Comparison of ENCODE assay signal across 10 cellular contexts in genomic region chr5:10288600-10289213, GRCh38. TPM values are rescaled to one million over a fixed set of nuclear protein-coding genes. Genes with fewer than 3 reads are reported as not detected.
DNase-seq lines count a peak whose midpoint lies in the region; ATAC-seq, FAIRE-seq and TF ChIP-seq lines count a peak whose summit lies in the region.
"Had no signal": no experiment of that assay in that cellular context is flagged by ENCODE, and none has a peak within 500 bp of the region (broad histone marks: within the 10 kb centered on the region; RNA-seq: fewer than 3 reads in every experiment).

No MANE protein-coding gene starts in this region.

- TF ChIP-seq EP300 in GM12878 (IDR thresholded peaks at IDR 0.05; ENCODE audit: borderline replicate concordance in 1 of 2, control insufficient read depth in 1 of 2, low read depth in 2 of 2, low read length in 2 of 2) (no peak), ovary (IDR thresholded peaks at IDR 0.05) (no peak)

- no peak for TF ChIP-seq RAD21 in GM12878 (IDR thresholded peaks at IDR 0.05; ENCODE audit: insufficient read depth, low read depth, low read length)

- POLR2A ChIA-PET in GM12878 (lab: Charles Lee), result no interaction called here

- peak; percentile 43 for ATAC-seq in GM18502 (IDR thresholded peaks at IDR 0.05; ENCODE audit: poor library complexity, unreplicated experiment)
- peak; percentile 55 for ATAC-seq in HG03354 (IDR thresholded peaks at IDR 0.05; ENCODE audit: poor library complexity, severe bottlenecking, unreplicated experiment)
- ATAC-seq in GM12878, result peak; percentile 49
- no peak for ATAC-seq in GM21381 (IDR thresholded peaks at IDR 0.05; ENCODE audit: unreplicated experiment)

- BruUV-seq in GM12878 (replicated peaks; lab: Mats Ljungman, UMichigan), result no TSS peak

- TF ChIP-seq CTCF in GM12878 (IDR thresholded peaks at IDR 0.05 in 2 of 3, conservative IDR thresholded peaks at IDR 0.05 in 1 of 3; ENCODE audit: control insufficient read depth in 2 of 3, extremely low read depth in 1 of 3, insufficient read depth in 1 of 3, low read depth in 3 of 3, low read length in 3 of 3), result no peak
- TF ChIP-seq CTCF in ovary (IDR thresholded peaks at IDR 0.05), result no peak

- no peak for FAIRE-seq in GM12878 (lab: Jason Lieb, UNC)

- H3K27ac ChIP-seq in GM12878 (ENCODE audit: control insufficient read depth, insufficient read depth) (no peak overlapping the region), ovary (no peak overlapping the region)
- H3K27ac ChIP-seq: cardiac muscle cell, HL-60 had no signal

- 22% methylated on average over 13 of the region's 13 CpGs for WGBS in GM12878 (ENCODE audit: insufficient coverage, insufficient replicate concordance, low lambda C conversion rate, missing lambda C conversion rate)
- 57 to 64% (median 63%) methylated on average over 13 of the region's 13 CpGs for WGBS in ovary, 3 donors

- intact Hi-C loops in GM12878 (cut with micrococcal nuclease; ENCODE audit: unreplicated experiment) (no loop called here), ovary (cut with DNase I) (loop anchor here (10.0 kb wide), 5 partner anchors 116 to 346 kb away; no protein-coding TSS in a partner anchor)

- H2AFZ ChIP-seq in GM12878 (ENCODE audit: control insufficient read depth, low read depth, low read length), result no peak overlapping the region

- no peak for TF ChIP-seq POLR2A in GM12878 (IDR thresholded peaks at IDR 0.05; ENCODE audit: low read depth, low read length)
- no peak for TF ChIP-seq POLR2A in ovary (IDR thresholded peaks at IDR 0.05)

- H3K4me2 ChIP-seq in GM12878 (ENCODE audit: control insufficient read depth, insufficient read depth), result peak overlapping the region; percentile 6; the same call in 1 of the 2 replicates

- no peak overlapping the region for H3K9ac ChIP-seq in GM12878 (ENCODE audit: control insufficient read depth, insufficient read depth, low read length)

- in situ Hi-C loops in GM12878 (cut with MboI), result no loop called here

- RAD21 ChIA-PET in GM12878 (lab: Charles Lee; ENCODE audit: unreplicated experiment), result no interaction called here

- no peaks in the 10 kb centered on the region for H4K20me1 ChIP-seq in GM12878 (ENCODE audit: control insufficient read depth, insufficient read depth)

- H3K9me3 ChIP-seq in GM12878 (replicated peaks; ENCODE audit: control insufficient read depth, insufficient read depth, low read length) (no peaks in the 10 kb centered on the region), ovary (no peaks in the 10 kb centered on the region)

- H3K27me3 ChIP-seq in GM12878 (replicated peaks in 1 of 2; ENCODE audit: control insufficient read depth in 2 of 2, insufficient read depth in 2 of 2, low read length in 1 of 2) (no peaks in the 10 kb centered on the region), ovary (no peaks in the 10 kb centered on the region)
- H3K27me3 ChIP-seq: cardiac muscle cell had no signal

- H3K36me3 ChIP-seq in GM12878 (ENCODE audit: control insufficient read depth in 2 of 2, insufficient read depth in 2 of 2, low read length in 1 of 2), result no peaks in the 10 kb centered on the region; a peak in 1 of 4 replicates
- no peaks in the 10 kb centered on the region for H3K36me3 ChIP-seq in ovary
- H3K36me3 ChIP-seq: cardiac muscle cell had no signal

- no peak overlapping the region for H3K4me3 ChIP-seq in GM12878
- H3K4me3 ChIP-seq in ovary, result no peak overlapping the region
- H3K4me3 ChIP-seq: cardiac muscle cell had no signal

- H3K4me1 ChIP-seq in GM12878 (ENCODE audit: control insufficient read depth, insufficient read depth, low read length), result peaks cover 13% of the 10 kb centered on the region
- peaks cover 7% of the 10 kb centered on the region for H3K4me1 ChIP-seq in ovary (ENCODE audit: insufficient read depth)

- SMC1A ChIA-PET in GM12878 (lab: Charles Lee; ENCODE audit: uncharacterized antibody, unreplicated experiment), result no interaction called here

- H3K79me2 ChIP-seq in GM12878 (ENCODE audit: control insufficient read depth, insufficient read depth, low read length), result no peaks in the 10 kb centered on the region

- peak; percentile 85 to 97 for DNase-seq in NCI-H526 (lab: John Stamatoyannopoulos, UW)
- DNase-seq in GM12878 (ENCODE audit: low read depth, low spot score), result no peak
- DNase-seq in ovary, result peak in 4 of 5 donors; percentile 45 to 72 (median 58)
- DNase-seq in SKM-1 (lab: John Stamatoyannopoulos, UW; ENCODE audit: unreplicated experiment), result no peak
- DNase-seq in central memory CD4-positive, alpha-beta T cell, result no peak

- CTCF ChIA-PET in GM12878 (lab: Yijun Ruan, JAX), result no interaction called here

TF ChIP-seq in GM12878, 131 proteins besides CTCF, POLR2A, EP300 and RAD21 (continues in another document):
- TF ChIP-seq RUNX3 (IDR thresholded peaks at IDR 0.05; ENCODE audit: low read length) (0 out of 2 replicates have a peak, but pooled peaks have one; percentile 32), SIN3A (IDR thresholded peaks at IDR 0.05; ENCODE audit: low read depth, low read length) (no peak), BHLHE40 (IDR thresholded peaks at IDR 0.05; ENCODE audit: borderline replicate concordance in 1 of 2, low read depth in 2 of 2, low read length in 1 of 2) (peak in 1 of 2 experiments; percentile 19; a peak in 1 of 4 replicates)

RNA-seq across cellular contexts. Expression of gene CMBL, which starts 19.0 kb away (rescaled TPM):
- 1.0 TPM in 1 of 2 replicates, not detected in the other for total RNA-seq in GM12878 (2013; cell fraction: nucleolus; rRNA removed)
- 1.8 and 2.0 TPM in 2 replicates for total RNA-seq in GM12878 (2014; rRNA removed)
- total RNA-seq in GM12878 (2014; rRNA removed; fragmentation: Illumina TruSeq; extraction: Trizol), result 4.2 and 4.7 TPM in 2 replicates
- 8.0 TPM in 2 replicates for total RNA-seq in GM12878 (2021)
- polyA plus RNA-seq in GM12878 (2011; ENCODE audit: low read depth), result 3.8 TPM
- 3.4 and 5.0 TPM in 2 replicates for polyA plus RNA-seq in GM12878 (2011; rRNA removed)
- 6.4 and 8.6 TPM in 2 replicates for polyA plus RNA-seq in GM12878 (2011; cell fraction: cytosol; rRNA removed)
- 1.0 and 1.8 TPM in 2 replicates for polyA plus RNA-seq in GM12878 (2011; cell fraction: nucleus; rRNA removed)
- 7.7 and 10.0 TPM in 2 replicates for polyA plus RNA-seq in GM12878 (2012)
- 9.2 and 13.6 TPM in 2 replicates for polyA plus RNA-seq in GM12878 (2014; fragmentation: Illumina TruSeq; extraction: Trizol)
- 1 to 10 TPM; 4.9 to 7.0 TPM for polyA plus RNA-seq in GM12878 (2014; fragmentation: Nextera tagmentation; extraction: Ambion mirVana)
- polyA plus RNA-seq in GM12878 (2014; rRNA removed), result 9.0 and 10.5 TPM in 2 replicates
- 10 to 100 TPM; 13.6 to 15.6 TPM for polyA plus RNA-seq in GM12878 (2016; fragmentation: Nextera tagmentation; extraction: Ambion mirVana)
- 3.1 and 4.4 TPM in 2 replicates for polyA minus RNA-seq in GM12878 (2011; rRNA and poly(A)+ RNA removed)
- polyA minus RNA-seq in GM12878 (2011; cell fraction: cytosol; rRNA and poly(A)+ RNA removed), result 3.3 and 5.4 TPM in 2 replicates
- 0.97 and 2.9 TPM in 2 replicates for polyA minus RNA-seq in GM12878 (2011; cell fraction: nucleus; rRNA and poly(A)+ RNA removed)
- 10 to 100 TPM in 5 of 7 donors, 1 to 10 TPM in 2; 7.3 to 56.9 (median 43.2) TPM for total RNA-seq in ovary
- polyA plus RNA-seq in ovary, result 10 to 100 TPM; 33.0 to 69.0 TPM

RNA-seq across cellular contexts. Expression of gene CCT5, which starts 38.6 kb away (rescaled TPM):
- 110 and 131 TPM in 2 replicates for total RNA-seq in GM12878 (2013; cell fraction: nucleolus; rRNA removed)
- total RNA-seq in GM12878 (2014; rRNA removed) (496 and 554 TPM in 2 replicates), GM12878 (2014; rRNA removed; fragmentation: Illumina TruSeq; extraction: Trizol) (629 and 637 TPM in 2 replicates), GM12878 (2021) (347 and 376 TPM in 2 replicates), ovary (100 to 1,000 TPM in 4 of 7 donors, 10 to 100 TPM in 3; 76.1 to 141 (median 101) TPM)
- polyA plus RNA-seq in GM12878 (2011; ENCODE audit: low read depth), result 120 TPM
- polyA plus RNA-seq in GM12878 (2011; rRNA removed) (518 and 520 TPM in 2 replicates), GM12878 (2014; fragmentation: Illumina TruSeq; extraction: Trizol) (568 and 654 TPM in 2 replicates), GM12878 (2014; fragmentation: Nextera tagmentation; extraction: Ambion mirVana) (100 to 1,000 TPM; 435 to 606 TPM), GM12878 (2014; rRNA removed) (431 and 454 TPM in 2 replicates), GM12878 (2016; fragmentation: Nextera tagmentation; extraction: Ambion mirVana) (100 to 1,000 TPM; 633 to 634 TPM), ovary (100 to 1,000 TPM in 1 of 2 donors, 10 to 100 TPM in 1; 69.1 to 250 TPM)
- 366 and 397 TPM in 2 replicates for polyA plus RNA-seq in GM12878 (2011; cell fraction: cytosol; rRNA removed)
- polyA plus RNA-seq in GM12878 (2011; cell fraction: nucleus; rRNA removed), result 238 and 312 TPM in 2 replicates
- polyA plus RNA-seq in GM12878 (2012), result 203 and 270 TPM in 2 replicates
- polyA minus RNA-seq in GM12878 (2011; rRNA and poly(A)+ RNA removed), result 561 and 738 TPM in 2 replicates
- polyA minus RNA-seq in GM12878 (2011; cell fraction: cytosol; rRNA and poly(A)+ RNA removed), result 181 and 233 TPM in 2 replicates
- 68.4 and 134 TPM in 2 replicates for polyA minus RNA-seq in GM12878 (2011; cell fraction: nucleus; rRNA and poly(A)+ RNA removed)

RNA-seq across cellular contexts. Expression of gene ATPSCKMT, which starts 39.0 kb away (rescaled TPM):
- 78.1 and 85.8 TPM in 2 replicates for total RNA-seq in GM12878 (2013; cell fraction: nucleolus; rRNA removed)
- total RNA-seq in GM12878 (2014; rRNA removed), result 19.3 and 22.3 TPM in 2 replicates
- total RNA-seq in GM12878 (2014; rRNA removed; fragmentation: Illumina TruSeq; extraction: Trizol), result 23.1 and 25.0 TPM in 2 replicates
- total RNA-seq in GM12878 (2021), result 19.1 and 21.9 TPM in 2 replicates
- polyA plus RNA-seq in GM12878 (2011; ENCODE audit: low read depth), result 12.2 TPM
- 26.3 and 34.7 TPM in 2 replicates for polyA plus RNA-seq in GM12878 (2011; rRNA removed)
- 13.5 and 25.3 TPM in 2 replicates for polyA plus RNA-seq in GM12878 (2011; cell fraction: cytosol; rRNA removed)
- 20.9 and 24.0 TPM in 2 replicates for polyA plus RNA-seq in GM12878 (2011; cell fraction: nucleus; rRNA removed)
- polyA plus RNA-seq in GM12878 (2012), result 8.9 and 9.6 TPM in 2 replicates
- 24.0 and 27.8 TPM in 2 replicates for polyA plus RNA-seq in GM12878 (2014; fragmentation: Illumina TruSeq; extraction: Trizol)
- 10 to 100 TPM; 24.1 to 32.4 TPM for polyA plus RNA-seq in GM12878 (2014; fragmentation: Nextera tagmentation; extraction: Ambion mirVana)
- 20.3 and 21.2 TPM in 2 replicates for polyA plus RNA-seq in GM12878 (2014; rRNA removed)
- 10 to 100 TPM; 26.3 to 29.7 TPM for polyA plus RNA-seq in GM12878 (2016; fragmentation: Nextera tagmentation; extraction: Ambion mirVana)
- polyA minus RNA-seq in GM12878 (2011; rRNA and poly(A)+ RNA removed), result 23.6 and 23.7 TPM in 2 replicates
- 6.8 and 8.2 TPM in 2 replicates for polyA minus RNA-seq in GM12878 (2011; cell fraction: cytosol; rRNA and poly(A)+ RNA removed)
- 15.7 and 31.0 TPM in 2 replicates for polyA minus RNA-seq in GM12878 (2011; cell fraction: nucleus; rRNA and poly(A)+ RNA removed)
- total RNA-seq in ovary, result 10 to 100 TPM; 11.0 to 16.8 (median 13.0) TPM
- 10 to 100 TPM in 1 of 2 donors, 1 to 10 TPM in 1; 8.5 to 14.0 TPM for polyA plus RNA-seq in ovary

Comparison
In these comparisons a context has a peak if more than half of its experiments do, and no peak if none do; other contexts are left out.
1. DNase-seq: peak in NCI-H526 (2 of 2) and ovary (4 of 5); none in GM12878 (single experiment), SKM-1 (single experiment) and central memory CD4-positive, alpha-beta T cell (single experiment).